In the genomic region with DNA sequence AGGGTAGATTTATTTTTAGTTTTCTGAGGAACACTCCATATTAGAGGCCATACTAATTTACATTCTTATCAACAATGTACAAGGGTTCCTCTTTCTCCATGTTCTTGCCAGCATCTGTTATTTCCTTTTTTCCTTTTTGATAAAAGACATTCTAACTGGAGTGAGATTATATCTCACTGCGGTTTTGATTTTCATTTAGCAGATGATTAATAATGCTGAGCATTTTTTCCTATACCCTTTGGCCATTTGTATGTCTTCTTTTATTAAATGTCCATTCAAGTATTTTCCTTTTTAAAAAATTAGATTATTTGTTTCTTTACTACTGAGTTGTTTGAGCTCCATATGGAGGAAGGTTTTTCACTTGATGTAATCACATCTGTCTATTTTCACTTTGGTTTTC, we compare ENCODE assay signal across 28 cellular contexts.
"Had no signal": no experiment of that assay in that cellular context is flagged by ENCODE, and none has a peak within 500 bp of the region (broad histone marks: within the 10 kb centered on the region; RNA-seq: fewer than 3 reads in every experiment).

No MANE protein-coding gene starts in this region.

- DNase-seq: natural killer cell; occipital lobe; ovary; posterior cingulate gyrus; psoas muscle; right cardiac atrium; right lobe of liver; sigmoid colon; small intestine; stimulated activated CD4-positive, alpha-beta T cell treated with anti-CD3 and anti-CD28 coated beads, Interleukin-15, amount 100 ng/mL, for 24 hours; stimulated activated CD4-positive, alpha-beta T cell treated with anti-CD3 and anti-CD28 coated beads, Interleukin-2, amount 100 ng/mL, for 24 hours; stimulated activated CD4-positive, alpha-beta T cell treated with anti-CD3 and anti-CD28 coated beads, Interleukin-2, amount 100 ng/mL, for 48 hours; stimulated activated CD4-positive, alpha-beta T cell treated with anti-CD3 and anti-CD28 coated beads, Interleukin-4, amount 100 ng/mL, for 24 hours; stimulated activated naive B cell treated with anti-CD40 and anti-IgM and Interleukin-4, amounts not matched to agents 10 μg/mL and 1 μg/mL and 100 μg/mL, for 72 hours; stimulated activated naive CD4-positive, alpha-beta T cell treated with Interleukin-2 at 50 U/mL for 16 hours; stomach; testis; trophoblast cell; upper lobe of left lung had no signal

- H3K27ac ChIP-seq: neural progenitor cell, ovary, parathyroid adenoma, psoas muscle, right lobe of liver, sigmoid colon, stomach, suprapubic skin, testis, tibial nerve, upper lobe of left lung, vagina had no signal

- H2AFZ ChIP-seq: neural progenitor cell, parathyroid adenoma had no signal

- ATAC-seq: natural killer cell; psoas muscle; right cardiac atrium; right lobe of liver; stimulated activated effector memory CD8-positive, alpha-beta T cell treated with anti-CD3 and anti-CD28 coated beads, Interleukin-12 subunit alpha, Interleukin-12 subunit beta, amount 100 ng/mL, for 72 hours; stimulated activated naive B cell treated with anti-CD40 and anti-IgM and Interleukin-4, amounts not matched to agents 10 μg/mL and 1 μg/mL and 100 μg/mL, for 72 hours had no signal

- H3K27ac Mint-ChIP-seq: natural killer cell; neural progenitor cell; progenitor cell of endocrine pancreas; stimulated activated effector memory CD8-positive, alpha-beta T cell treated with anti-CD3 and anti-CD28 coated beads, Interleukin-12 subunit alpha, Interleukin-12 subunit beta, amount 100 ng/mL, for 72 hours; stimulated activated naive B cell treated with anti-CD40 and anti-IgM and Interleukin-4, amounts not matched to agents 10 μg/mL and 1 μg/mL and 100 μg/mL, for 72 hours; stimulated activated naive CD8-positive, alpha-beta T cell treated with anti-CD3 and anti-CD28 coated beads, Interleukin-15, Interleukin-2, amounts not matched to agents 100 ng/mL and 50 ng/mL, for 24 hours had no signal

- H3K9me3 ChIP-seq: ovary, right lobe of liver, sigmoid colon, suprapubic skin, testis, upper lobe of left lung, vagina had no signal

- H3K4me3 ChIP-seq: neural progenitor cell, ovary, psoas muscle, right lobe of liver, sigmoid colon, stomach, suprapubic skin, testis, tibial nerve, upper lobe of left lung, vagina had no signal

- H3K4me1 Mint-ChIP-seq: natural killer cell; neural progenitor cell; stimulated activated effector memory CD8-positive, alpha-beta T cell treated with anti-CD3 and anti-CD28 coated beads, Interleukin-12 subunit alpha, Interleukin-12 subunit beta, amount 100 ng/mL, for 72 hours; stimulated activated naive B cell treated with anti-CD40 and anti-IgM and Interleukin-4, amounts not matched to agents 10 μg/mL and 1 μg/mL and 100 μg/mL, for 72 hours had no signal

- H3K4me2 ChIP-seq: neural progenitor cell had no signal

- H3K27me3 Mint-ChIP-seq: progenitor cell of endocrine pancreas; stimulated activated naive B cell treated with anti-CD40 and anti-IgM and Interleukin-4, amounts not matched to agents 10 μg/mL and 1 μg/mL and 100 μg/mL, for 72 hours; stimulated activated naive CD8-positive, alpha-beta T cell treated with anti-CD3 and anti-CD28 coated beads, Interleukin-15, Interleukin-2, amounts not matched to agents 100 ng/mL and 50 ng/mL, for 24 hours had no signal

- H3K36me3 Mint-ChIP-seq: natural killer cell; neural progenitor cell; stimulated activated effector memory CD8-positive, alpha-beta T cell treated with anti-CD3 and anti-CD28 coated beads, Interleukin-12 subunit alpha, Interleukin-12 subunit beta, amount 100 ng/mL, for 72 hours; stimulated activated naive B cell treated with anti-CD40 and anti-IgM and Interleukin-4, amounts not matched to agents 10 μg/mL and 1 μg/mL and 100 μg/mL, for 72 hours had no signal

- H3K36me3 ChIP-seq: neural progenitor cell, ovary, right lobe of liver, sigmoid colon, stomach, suprapubic skin, tibial nerve, upper lobe of left lung, vagina had no signal

- H3K9ac ChIP-seq: neural progenitor cell, parathyroid adenoma had no signal

- H3K4me3 Mint-ChIP-seq: natural killer cell; nephron; neural progenitor cell; stimulated activated effector memory CD8-positive, alpha-beta T cell treated with anti-CD3 and anti-CD28 coated beads, Interleukin-12 subunit alpha, Interleukin-12 subunit beta, amount 100 ng/mL, for 72 hours; stimulated activated naive B cell treated with anti-CD40 and anti-IgM and Interleukin-4, amounts not matched to agents 10 μg/mL and 1 μg/mL and 100 μg/mL, for 72 hours; stimulated activated naive CD8-positive, alpha-beta T cell treated with anti-CD3 and anti-CD28 coated beads, Interleukin-15, Interleukin-2, amounts not matched to agents 100 ng/mL and 50 ng/mL, for 24 hours had no signal

- H3K79me2 ChIP-seq: parathyroid adenoma had no signal

- H3K27me3 ChIP-seq: neural progenitor cell, ovary, right lobe of liver, sigmoid colon, stomach, suprapubic skin, testis, tibial nerve, upper lobe of left lung, vagina had no signal

- H3K4me1 ChIP-seq: neural progenitor cell, parathyroid adenoma, psoas muscle, right lobe of liver, sigmoid colon, stomach, suprapubic skin, testis, tibial nerve, upper lobe of left lung, vagina had no signal
